8 cellular contexts compared by ENCODE assay signal in the genomic region with DNA sequence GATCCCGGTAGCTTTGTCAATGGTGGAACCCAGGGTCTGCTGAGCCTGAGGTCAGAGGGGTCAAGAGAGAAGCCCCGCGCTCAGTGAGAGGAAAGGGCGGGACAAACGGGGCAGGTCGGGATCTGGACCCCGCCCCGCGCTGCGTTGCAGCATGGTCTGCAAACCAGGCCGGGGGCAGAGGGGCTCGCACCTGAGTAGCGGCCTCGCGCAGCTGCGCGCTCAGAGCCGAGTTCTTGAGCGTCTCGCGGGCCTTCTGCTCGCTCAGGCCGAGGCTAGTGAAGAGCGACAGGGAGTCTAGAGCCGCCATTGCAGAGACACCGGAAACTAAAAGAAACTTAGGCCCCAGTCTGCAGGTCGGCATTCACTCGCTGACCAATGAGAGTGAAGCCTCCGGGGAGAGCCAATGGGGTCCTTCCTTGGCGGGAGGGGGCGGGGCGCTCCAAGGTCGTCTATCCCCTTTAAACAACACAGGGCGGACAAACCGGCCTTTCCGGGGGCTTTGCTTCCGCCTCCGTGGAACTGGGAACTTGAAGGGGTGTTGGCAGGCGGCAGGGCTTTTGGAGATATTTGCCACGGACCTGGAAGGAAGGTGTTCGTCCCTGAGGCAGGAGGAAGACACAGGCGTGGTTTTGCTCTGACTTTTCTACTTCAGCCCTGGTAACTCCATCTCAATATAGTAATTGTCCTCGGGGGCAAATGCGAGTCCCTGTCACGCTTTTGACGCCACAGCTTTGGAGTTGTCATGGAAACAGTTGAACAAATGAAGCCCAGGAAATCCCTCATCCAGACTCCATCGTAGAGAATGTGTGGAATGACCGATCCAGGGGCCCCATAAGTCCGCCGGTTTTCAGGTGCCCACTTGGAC. TPM values are rescaled to one million over a fixed set of nuclear protein-coding genes. Genes with fewer than 3 reads are reported as not detected.
A peak's percentile ranks its signal among the peaks of the same experiment; 100 is the strongest.
DNase-seq lines count a peak whose midpoint lies in the region; ATAC-seq and TF ChIP-seq lines count a peak whose summit lies in the region.

QARS1 (minus strand) TSS at position 331 of the 865 bp plus-strand sequence; CDS start at position 307, 24 bp downstream.

- DNase-seq in NCI-H1930 (lab: John Stamatoyannopoulos, UW) (peak; percentile 69 to 77), T-helper 22 cell (ENCODE audit: low read depth) (peak; percentile 82), ascending aorta (ENCODE audit: low spot score in 2 of 2) (peak; percentile 85 to 96), right cardiac atrium (peak; percentile 96 to 98 (median 98)), putamen (ENCODE audit: low spot score) (peak; percentile 95), uterus (peak; percentile 93 to 94)

- intact Hi-C loops in ascending aorta (cut with DNase I) (loop anchor here (1.0 to 5.0 kb wide), 2 partner anchors 10 to 72 kb away; partner anchors contain the start of gene QRICH1), right cardiac atrium (cut with DNase I) (no loop called here), uterus (cut with DNase I; ENCODE audit: low total_unique reads) (no loop called here)

- H3K36me3 ChIP-seq in ascending aorta (peaks cover 46 to 49% of the 10 kb centered on the region in 2 donors), uterus (no peaks in the 10 kb centered on the region)

- H3K4me3 ChIP-seq in ascending aorta = peak within 1 kb of the TSS; percentile 91 to 99
- peak within 1 kb of the TSS; percentile 62 for H3K4me3 ChIP-seq in right cardiac atrium (ENCODE audit: low read length)
- H3K4me3 ChIP-seq in uterus = peak within 1 kb of the TSS; percentile 76 to 84

- TF ChIP-seq POLR2A in GM15510 (IDR thresholded peaks at IDR 0.05; ENCODE audit: borderline replicate concordance, extremely low read depth, insufficient read length) (peak; percentile 76), uterus (IDR thresholded peaks at IDR 0.05) (peak in 1 of 2 donors; percentile 50)

- peaks cover 16 to 20% of the 10 kb centered on the region in 2 donors for H3K4me1 ChIP-seq in ascending aorta
- peaks cover 7% of the 10 kb centered on the region for H3K4me1 ChIP-seq in right cardiac atrium (ENCODE audit: control insufficient read depth, insufficient read depth, low read length)
- peaks cover 0 to 5% of the 10 kb centered on the region in 2 donors for H3K4me1 ChIP-seq in uterus

- TF ChIP-seq CTCF in ascending aorta (IDR thresholded peaks at IDR 0.05) (no peak), uterus (IDR thresholded peaks at IDR 0.05) (peak in 1 of 4 experiments; percentile 20)

- H3K27me3 ChIP-seq in ascending aorta = no peaks in the 10 kb centered on the region
- H3K27me3 ChIP-seq in right cardiac atrium (ENCODE audit: control insufficient read depth, insufficient read depth) = no peaks in the 10 kb centered on the region
- no peaks in the 10 kb centered on the region for H3K27me3 ChIP-seq in uterus

- H3K27ac ChIP-seq in ascending aorta (peak within 1 kb of the TSS; percentile 76 to 84), right cardiac atrium (ENCODE audit: low read length) (peak within 1 kb of the TSS; percentile 88), uterus (peak within 1 kb of the TSS; percentile 65 to 79)

- ATAC-seq in HG02885 (IDR thresholded peaks at IDR 0.05; ENCODE audit: poor library complexity, unreplicated experiment) (peak; percentile 92), right cardiac atrium (peak; percentile 98)

- H3K9me3 ChIP-seq in ascending aorta (no peaks in the 10 kb centered on the region), right cardiac atrium (ENCODE audit: control insufficient read depth, low read length) (no peaks in the 10 kb centered on the region), uterus (no peaks in the 10 kb centered on the region)

- WGBS in right cardiac atrium = 1% methylated on average over 50 of the region's 50 CpGs

RNA-seq across cellular contexts. Expression of gene QARS1, which starts in this region (rescaled TPM):
- 588 TPM for total RNA-seq in ascending aorta
- 100 to 1,000 TPM; 155 to 188 (median 158) TPM for total RNA-seq in right cardiac atrium
- 132 TPM for polyA plus RNA-seq in right cardiac atrium
- 100 to 1,000 TPM; 124 to 280 (median 161) TPM for total RNA-seq in uterus

Comparison
In these comparisons a context has a peak if more than half of its experiments do, and no peak if none do; other contexts are left out.
1. Peak in every context shown above with its lines: DNase-seq, ATAC-seq, H3K4me3 ChIP-seq and H3K27ac ChIP-seq.